ENCODE assay signal across 1 cellular context in genomic region chr12:47771304-47771703, GRCh38.
TF ChIP-seq lines count a peak whose summit lies in the region.

No MANE protein-coding gene starts in this region.

TF ChIP-seq in IMR-90, 13 proteins besides CTCF, POLR2A, EP300 and RAD21:
- TF ChIP-seq MAFK (IDR thresholded peaks at IDR 0.05; ENCODE audit: low read depth, low read length): peak; percentile 34; the same call in 1 of the 2 replicates
- TF ChIP-seq MAZ (IDR thresholded peaks at IDR 0.05; ENCODE audit: borderline replicate concordance, low read depth, low read length): no peak
